ENCODE assay signal across 9 cellular contexts in the genomic region with DNA sequence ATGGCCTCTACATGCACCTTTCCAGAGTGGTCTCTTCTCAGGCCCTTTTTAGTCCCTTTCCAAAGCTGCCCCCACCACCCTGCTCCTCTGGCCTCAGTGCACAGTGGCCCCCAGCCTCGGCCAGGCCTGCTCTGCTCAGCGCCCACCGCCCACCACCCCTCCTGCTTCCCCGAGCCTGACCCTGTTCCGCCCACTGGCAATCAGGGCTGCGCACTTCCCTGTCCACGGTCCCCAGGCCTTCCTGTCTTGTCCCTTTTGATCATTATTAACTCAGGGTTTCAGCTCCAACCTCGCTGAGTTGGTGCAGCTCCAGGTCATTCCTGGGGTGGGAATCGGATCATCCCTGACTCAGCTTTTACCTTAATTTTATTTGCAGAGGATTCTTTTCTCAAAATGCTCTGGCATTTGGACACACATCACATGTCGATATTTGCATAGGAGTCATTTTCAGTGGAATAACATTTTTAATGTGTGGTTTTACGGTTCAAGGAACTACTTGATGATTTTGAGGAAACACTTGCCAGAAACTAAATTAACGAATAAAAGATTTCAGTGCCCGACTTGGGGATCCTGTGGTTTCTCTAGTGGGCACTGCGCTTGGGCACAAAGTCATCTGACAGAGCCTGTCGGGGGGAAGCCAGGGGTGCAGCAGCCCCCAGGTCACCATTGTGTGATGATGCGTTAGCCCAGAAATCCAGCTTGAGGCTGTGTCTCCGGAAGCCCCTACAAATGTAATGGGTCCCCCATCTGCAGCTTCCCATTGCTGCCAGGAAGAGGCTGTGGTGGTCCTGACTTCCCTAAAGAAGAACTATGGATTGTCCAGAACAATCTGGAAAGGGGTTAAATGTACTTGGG. TPM values are rescaled to one million over a fixed set of nuclear protein-coding genes. Genes with fewer than 3 reads are reported as not detected.
DNase-seq lines count a peak whose midpoint lies in the region; ATAC-seq and TF ChIP-seq lines count a peak whose summit lies in the region.
"Had no signal": no experiment of that assay in that cellular context is flagged by ENCODE, and none has a peak within 500 bp of the region (broad histone marks: within the 10 kb centered on the region; RNA-seq: fewer than 3 reads in every experiment).

No MANE protein-coding gene starts in this region.

- H3K27ac Mint-ChIP-seq in MCF 10A (ENCODE audit: low read depth, unreplicated experiment) = no peak overlapping the region

- POLR2A ChIA-PET in MCF 10A (lab: Yijun Ruan, JAX) = interaction anchor here (0.8 to 1.4 kb wide), 2 partner anchors 10 to 37 kb away, joined by 3 to 5 read pairs; no protein-coding TSS in a partner anchor

- intact Hi-C loops in MCF 10A (cut with micrococcal nuclease) = no loop called here

- H3K4me1 Mint-ChIP-seq in activated T-cell treated with anti-CD3 and anti-CD28 coated beads, Interleukin-2, amount 50 U/mL, for 4 hours (ENCODE audit: low read depth) = no peaks in the 10 kb centered on the region
- H3K4me1 Mint-ChIP-seq in MCF 10A (ENCODE audit: insufficient read depth, unreplicated experiment) = no peaks in the 10 kb centered on the region

- no peak for TF ChIP-seq POLR2A in upper lobe of left lung (IDR thresholded peaks at IDR 0.05)

- CTCF ChIA-PET in MCF 10A (lab: Yijun Ruan, JAX) = no interaction called here

- H3K4me1 ChIP-seq in OCI-LY1 (ENCODE audit: insufficient read depth, low read length, severe bottlenecking) = peaks cover 10% of the 10 kb centered on the region
- peaks cover 8% of the 10 kb centered on the region for H3K4me1 ChIP-seq in cardiac muscle cell (ENCODE audit: low read depth)
- peaks cover 0 to 11% (median 5%) of the 10 kb centered on the region in 4 donors for H3K4me1 ChIP-seq in upper lobe of left lung

- no peaks in the 10 kb centered on the region for H3K9me3 ChIP-seq in OCI-LY1 (ENCODE audit: low read length)
- H3K9me3 ChIP-seq in cardiac muscle cell (ENCODE audit: low read depth) = no peaks in the 10 kb centered on the region
- no peaks in the 10 kb centered on the region for H3K9me3 ChIP-seq in upper lobe of left lung

- DNase-seq in activated T-cell treated with anti-CD3 and anti-CD28 coated beads, Interleukin-2, amount 50 U/mL, for 4 hours = no peak
- DNase-seq in activated T-cell treated with anti-CD3 and anti-CD28 coated beads for 4 hours (no peak), cardiac muscle cell (ENCODE audit: low read depth in 1 of 2, low spot score in 1 of 2) (no peak), upper lobe of left lung (no peak), NCI-H1417 treated with DMSO at 0.1 percent for 48 hours (lab: John Stamatoyannopoulos, UW) (no peak), NCI-H69 (lab: John Stamatoyannopoulos, UW) (no peak), MCF 10A (ENCODE audit: unreplicated experiment) (no peak)

- H3K27me3 ChIP-seq in OCI-LY1 (ENCODE audit: insufficient read depth, low read length) (peaks cover 12% of the 10 kb centered on the region), cardiac muscle cell (no peaks in the 10 kb centered on the region), upper lobe of left lung (no peaks in the 10 kb centered on the region)

- no peak for ATAC-seq in activated T-cell treated with anti-CD3 and anti-CD28 coated beads, Interleukin-2, amount 50 U/mL, for 4 hours
- ATAC-seq in upper lobe of left lung (ENCODE audit: low FRiP score in 2 of 2) = peak in 1 of 2 donors; percentile 33

- no peaks in the 10 kb centered on the region for H3K79me2 ChIP-seq in OCI-LY1 (ENCODE audit: insufficient read depth, low read length)

- H3K27me3 Mint-ChIP-seq in activated T-cell treated with anti-CD3 and anti-CD28 coated beads, Interleukin-2, amount 50 U/mL, for 4 hours (ENCODE audit: low read depth) = no peaks in the 10 kb centered on the region
- no peaks in the 10 kb centered on the region for H3K27me3 Mint-ChIP-seq in MCF 10A (ENCODE audit: insufficient read depth, unreplicated experiment)

- BruUV-seq in MCF 10A (replicated peaks; lab: Mats Ljungman, UMichigan) = no TSS peak

- H3K4me2 ChIP-seq in OCI-LY1 (ENCODE audit: low read length) = peak overlapping the region; percentile 51

- no peaks in the 10 kb centered on the region for H3K9me2 ChIP-seq in OCI-LY1 (ENCODE audit: low read depth, low read length)

- H3K27ac ChIP-seq in OCI-LY1 (ENCODE audit: low read depth, low read length, poor library complexity, severe bottlenecking) (no peak overlapping the region), cardiac muscle cell (peak overlapping the region; percentile 39), upper lobe of left lung (peak overlapping the region in 3 of 4 donors; percentile 37 to 54 (median 48))

- peaks cover 7% of the 10 kb centered on the region; the same call in 1 of the 2 replicates for H3K36me3 ChIP-seq in OCI-LY1 (ENCODE audit: insufficient read depth, low read length)
- H3K36me3 ChIP-seq in cardiac muscle cell = no peaks in the 10 kb centered on the region
- no peaks in the 10 kb centered on the region for H3K36me3 ChIP-seq in upper lobe of left lung

- WGBS in upper lobe of left lung, 2 donors = 71 to 75% methylated on average over 15 to 17 of the region's 17 CpGs

- H3K4me3 Mint-ChIP-seq in activated T-cell treated with anti-CD3 and anti-CD28 coated beads, Interleukin-2, amount 50 U/mL, for 4 hours = peak overlapping the region; percentile 13
- no peak overlapping the region for H3K4me3 Mint-ChIP-seq in MCF 10A (ENCODE audit: unreplicated experiment)

- H2AFZ ChIP-seq in OCI-LY1 (ENCODE audit: low read length) = no peak overlapping the region

- no peaks in the 10 kb centered on the region for H4K20me1 ChIP-seq in OCI-LY1 (ENCODE audit: insufficient read depth, low read length)

- no peaks in the 10 kb centered on the region for H3K9me3 Mint-ChIP-seq in activated T-cell treated with anti-CD3 and anti-CD28 coated beads, Interleukin-2, amount 50 U/mL, for 4 hours
- no peaks in the 10 kb centered on the region for H3K9me3 Mint-ChIP-seq in MCF 10A (ENCODE audit: unreplicated experiment)

- H3K4me3 ChIP-seq in OCI-LY1 (ENCODE audit: low read depth, low read length, poor library complexity, severe bottlenecking) (peak overlapping the region; percentile 23), cardiac muscle cell (no peak overlapping the region), upper lobe of left lung (no peak overlapping the region)

- no peak overlapping the region for H3K9ac ChIP-seq in OCI-LY1 (ENCODE audit: low read length)

- no peak for TF ChIP-seq CTCF in OCI-LY1 (IDR thresholded peaks at IDR 0.05; ENCODE audit: low read length)
- no peak for TF ChIP-seq CTCF in cardiac muscle cell (IDR thresholded peaks at IDR 0.05; ENCODE audit: low read depth, low read length)
- TF ChIP-seq CTCF in upper lobe of left lung (IDR thresholded peaks at IDR 0.05) = no peak
- TF ChIP-seq CTCF in MCF 10A (IDR thresholded peaks at IDR 0.05; ENCODE audit: unreplicated experiment) = no peak

- no peaks in the 10 kb centered on the region for H3F3A ChIP-seq in OCI-LY1 (ENCODE audit: insufficient read depth, low read length)

- no peaks in the 10 kb centered on the region for H3K36me3 Mint-ChIP-seq in activated T-cell treated with anti-CD3 and anti-CD28 coated beads, Interleukin-2, amount 50 U/mL, for 4 hours (ENCODE audit: insufficient read depth)
- H3K36me3 Mint-ChIP-seq in MCF 10A (ENCODE audit: insufficient read depth, unreplicated experiment) = no peaks in the 10 kb centered on the region

- TF ChIP-seq EP300 in upper lobe of left lung (IDR thresholded peaks at IDR 0.05) = no peak

RNA-seq across cellular contexts. Expression of a gene that starts 1.1 kb away (rescaled TPM):
- total RNA-seq in activated T-cell treated with anti-CD3 and anti-CD28 coated beads, Interleukin-2, amount 50 U/mL, for 4 hours = under 1 TPM; 0.08 to 0.35 (median 0.14) TPM
- total RNA-seq in cardiac muscle cell = 4.3 and 8.5 TPM in 2 replicates
- 3.7 and 5.3 TPM in 2 replicates for polyA plus RNA-seq in cardiac muscle cell
- 1 to 10 TPM in 1 of 6 donors, under 1 TPM in 3, not detected in 2; 0.10 to 3.1 (median 0.38) TPM for total RNA-seq in upper lobe of left lung
- total RNA-seq in MCF 10A (2022) = not detected in 2 replicates

RNA-seq across cellular contexts. Expression of a gene that starts 38.3 kb away (rescaled TPM):
- total RNA-seq in activated T-cell treated with anti-CD3 and anti-CD28 coated beads, Interleukin-2, amount 50 U/mL, for 4 hours = 10 to 100 TPM; 46.4 to 63.5 (median 60.1) TPM
- total RNA-seq in cardiac muscle cell = 16.6 and 19.7 TPM in 2 replicates
- polyA plus RNA-seq in cardiac muscle cell = 25.2 and 28.1 TPM in 2 replicates
- 10 to 100 TPM in 4 of 6 donors, 1 to 10 TPM in 2; 9.4 to 19.9 (median 11.1) TPM for total RNA-seq in upper lobe of left lung
- total RNA-seq in MCF 10A (2022) = 40.1 and 40.4 TPM in 2 replicates

RNA-seq across cellular contexts. Expression of a gene that starts 39.4 kb away (rescaled TPM):
- not detected for total RNA-seq in activated T-cell treated with anti-CD3 and anti-CD28 coated beads, Interleukin-2, amount 50 U/mL, for 4 hours
- total RNA-seq in cardiac muscle cell = 25.9 and 31.7 TPM in 2 replicates
- 6.7 and 14.1 TPM in 2 replicates for polyA plus RNA-seq in cardiac muscle cell
- total RNA-seq in upper lobe of left lung = 1 to 10 TPM in 2 of 6 donors, under 1 TPM in 2, not detected in 2; 0.30 to 1.3 (median 0.97) TPM
- 0.27 and 0.35 TPM in 2 replicates for total RNA-seq in MCF 10A (2022)
- total RNA-seq: pulmonary artery endothelial cell had no signal

RNA-seq across cellular contexts. Expression of a gene that starts 59.7 kb away (rescaled TPM):
- under 1 TPM; 0.13 to 0.91 (median 0.22) TPM for total RNA-seq in activated T-cell treated with anti-CD3 and anti-CD28 coated beads, Interleukin-2, amount 50 U/mL, for 4 hours
- total RNA-seq in cardiac muscle cell (1.5 TPM in 1 of 2 replicates, not detected in the other), upper lobe of left lung (1 to 10 TPM in 1 of 6 donors, under 1 TPM in 2, not detected in 3; 0.30 to 1.1 (median 0.43) TPM), MCF 10A (2022) (14.5 and 18.1 TPM in 2 replicates)
- polyA plus RNA-seq in cardiac muscle cell = 0.60 and 2.0 TPM in 2 replicates

Comparison
In these comparisons a context has a peak if more than half of its experiments do, and no peak if none do; other contexts are left out.
1. RNA of a gene that starts 39.4 kb away (total RNA-seq): 25.9 to 31.7 TPM in cardiac muscle cell; 0.30 to 1.3 TPM in upper lobe of left lung, 0.27 to 0.35 TPM in MCF 10A and not detected in activated T-cell treated with anti-CD3 and anti-CD28 coated beads, Interleukin-2, amount 50 U/mL, for 4 hours; every median in the first group is over 10 times any median in the second.